In genomic region chr1:192860478-192861185, GRCh38 we compare ENCODE assay signal across 25 cellular contexts. TPM values are rescaled to one million over a fixed set of nuclear protein-coding genes. Genes with fewer than 3 reads are reported as not detected.
DNase-seq lines count a peak whose midpoint lies in the region; ATAC-seq and TF ChIP-seq lines count a peak whose summit lies in the region.
"Had no signal": no experiment of that assay in that cellular context is flagged by ENCODE, and none has a peak within 500 bp of the region (broad histone marks: within the 10 kb centered on the region; RNA-seq: fewer than 3 reads in every experiment).

No MANE protein-coding gene starts in this region.

- POLR2A ChIA-PET in WTC11 (lab: Charles Lee): no interaction called here

- ATAC-seq in WTC11 (peak; percentile 67), left colon (peak; percentile 39), GM19467 (IDR thresholded peaks at IDR 0.05; ENCODE audit: unreplicated experiment) (no peak)
- ATAC-seq: activated T-cell treated with anti-CD3 and anti-CD28 coated beads, Interleukin-2, amount 50 U/mL, for 4 hours; naive thymus-derived CD8-positive, alpha-beta T cell; SK-N-SH treated with all-trans-retinoic acid at 6 μM for 48 hours; stimulated activated naive CD8-positive, alpha-beta T cell treated with anti-CD3 and anti-CD28 coated beads, Interleukin-15, amount 100 ng/mL, for 72 hours had no signal

- intact Hi-C loops in left colon (cut with DNase I, micrococcal nuclease): no loop called here

- H3K4me3 Mint-ChIP-seq in WTC11: no peak overlapping the region
- H3K4me3 Mint-ChIP-seq: activated T-cell treated with anti-CD3 and anti-CD28 coated beads, Interleukin-2, amount 50 U/mL, for 4 hours; brain; CD4-positive, alpha-beta memory T cell; naive thymus-derived CD8-positive, alpha-beta T cell; stimulated activated naive CD8-positive, alpha-beta T cell treated with anti-CD3 and anti-CD28 coated beads, Interleukin-15, amount 100 ng/mL, for 72 hours had no signal

- no peaks in the 10 kb centered on the region for H3K27me3 ChIP-seq in H7 (ENCODE audit: control insufficient read depth, insufficient read depth, low read length)
- H3K27me3 ChIP-seq: uterus had no signal

- CTCF ChIA-PET in WTC11 (lab: Charles Lee): no interaction called here

- H3K9me3 Mint-ChIP-seq in WTC11: no peaks in the 10 kb centered on the region
- H3K9me3 Mint-ChIP-seq: activated T-cell treated with anti-CD3 and anti-CD28 coated beads, Interleukin-2, amount 50 U/mL, for 4 hours; CD4-positive, alpha-beta memory T cell; naive thymus-derived CD8-positive, alpha-beta T cell; stimulated activated naive CD8-positive, alpha-beta T cell treated with anti-CD3 and anti-CD28 coated beads, Interleukin-15, amount 100 ng/mL, for 72 hours had no signal

- no peak for TF ChIP-seq CTCF in WTC11 (IDR thresholded peaks at IDR 0.05)

- no peak overlapping the region for H3K4me3 ChIP-seq in H7 (ENCODE audit: insufficient read depth, low read depth, low read length)
- H3K4me3 ChIP-seq: GM23248, uterus had no signal

- peak; percentile 29 for DNase-seq in NCI-H146 (lab: John Stamatoyannopoulos, UW)
- DNase-seq in NCI-H146 treated with DMSO at 0.1 percent for 48 hours (lab: John Stamatoyannopoulos, UW; ENCODE audit: unreplicated experiment): no peak
- peak; percentile 11 for DNase-seq in H7
- no peak for DNase-seq in WTC11 (ENCODE audit: low spot score)
- no peak for DNase-seq in left colon
- no peak for DNase-seq in GM19238 (ENCODE audit: insufficient read length, low spot score)
- no peak for DNase-seq in stimulated activated CD4-positive, alpha-beta T cell treated with anti-CD3 and anti-CD28 coated beads, Interleukin-2, amount 100 ng/mL, for 48 hours
- DNase-seq: activated naive CD4-positive, alpha-beta T cell treated with Interleukin-2 at 50 U/mL for 16 hours; activated T-cell treated with anti-CD3 and anti-CD28 coated beads, Interleukin-2, amount 50 U/mL, for 4 hours; AML-193; CD4-positive, alpha-beta memory T cell; GM23248; islet precursor cell; Karpas-422; MV-4-11; naive thymus-derived CD8-positive, alpha-beta T cell; NCI-H1694; NCI-H2171 treated with DMSO at 0.1 percent for 48 hours; NCI-H526; stimulated activated CD8-positive, alpha-beta memory T cell treated with anti-CD3 and anti-CD28 coated beads, Interleukin-4, amount 100 ng/mL, for 48 hours; stimulated activated naive CD8-positive, alpha-beta T cell treated with anti-CD3 and anti-CD28 coated beads, Interleukin-15, amount 100 ng/mL, for 72 hours; uterus had no signal

- H3K36me3 Mint-ChIP-seq in WTC11: peaks cover 3% of the 10 kb centered on the region; the same call in 1 of the 2 replicates
- H3K36me3 Mint-ChIP-seq: brain; CD4-positive, alpha-beta memory T cell; naive thymus-derived CD8-positive, alpha-beta T cell had no signal

- no peaks in the 10 kb centered on the region for H3K27me3 Mint-ChIP-seq in WTC11 (ENCODE audit: low read depth)
- H3K27me3 Mint-ChIP-seq: brain; CD4-positive, alpha-beta memory T cell; naive thymus-derived CD8-positive, alpha-beta T cell; stimulated activated naive CD8-positive, alpha-beta T cell treated with anti-CD3 and anti-CD28 coated beads, Interleukin-15, amount 100 ng/mL, for 72 hours had no signal

- no peaks in the 10 kb centered on the region for H3K36me3 ChIP-seq in H7 (replicated peaks; ENCODE audit: control insufficient read depth, insufficient read depth, low read length)
- H3K36me3 ChIP-seq: uterus had no signal

- H3K4me1 Mint-ChIP-seq in WTC11: peaks cover 8% of the 10 kb centered on the region
- H3K4me1 Mint-ChIP-seq: brain; CD4-positive, alpha-beta memory T cell; naive thymus-derived CD8-positive, alpha-beta T cell; stimulated activated naive CD8-positive, alpha-beta T cell treated with anti-CD3 and anti-CD28 coated beads, Interleukin-15, amount 100 ng/mL, for 72 hours had no signal

- H3K27ac Mint-ChIP-seq in WTC11: no peak overlapping the region
- H3K27ac Mint-ChIP-seq: brain; CD4-positive, alpha-beta memory T cell; naive thymus-derived CD8-positive, alpha-beta T cell; stimulated activated naive CD8-positive, alpha-beta T cell treated with anti-CD3 and anti-CD28 coated beads, Interleukin-15, amount 100 ng/mL, for 72 hours had no signal

TF ChIP-seq in WTC11, 78 proteins besides CTCF, POLR2A, EP300 and RAD21:
- no peak for TF ChIP-seq CDX4 (CRISPR knock-in tag; IDR thresholded peaks at IDR 0.05; ENCODE audit: borderline replicate concordance)
- TF ChIP-seq ZNF396 (CRISPR knock-in tag; IDR thresholded peaks at IDR 0.05; ENCODE audit: borderline replicate concordance): no peak
- TF ChIP-seq ESRRA (CRISPR knock-in tag; IDR thresholded peaks at IDR 0.05; ENCODE audit: borderline replicate concordance): no peak
- TF ChIP-seq NR3C1 (CRISPR knock-in tag; conservative IDR thresholded peaks at IDR 0.05; ENCODE audit: low read depth): no peak
- TF ChIP-seq GTF2I (CRISPR knock-in tag; conservative IDR thresholded peaks at IDR 0.05): no peak
- TF ChIP-seq NFE2L1 (CRISPR knock-in tag; IDR thresholded peaks at IDR 0.05): no peak
- TF ChIP-seq ZBTB43 (CRISPR knock-in tag; IDR thresholded peaks at IDR 0.05): no peak
- TF ChIP-seq CBFB (CRISPR knock-in tag; IDR thresholded peaks at IDR 0.05; ENCODE audit: low read depth): no peak
- TF ChIP-seq, protein P1, sequence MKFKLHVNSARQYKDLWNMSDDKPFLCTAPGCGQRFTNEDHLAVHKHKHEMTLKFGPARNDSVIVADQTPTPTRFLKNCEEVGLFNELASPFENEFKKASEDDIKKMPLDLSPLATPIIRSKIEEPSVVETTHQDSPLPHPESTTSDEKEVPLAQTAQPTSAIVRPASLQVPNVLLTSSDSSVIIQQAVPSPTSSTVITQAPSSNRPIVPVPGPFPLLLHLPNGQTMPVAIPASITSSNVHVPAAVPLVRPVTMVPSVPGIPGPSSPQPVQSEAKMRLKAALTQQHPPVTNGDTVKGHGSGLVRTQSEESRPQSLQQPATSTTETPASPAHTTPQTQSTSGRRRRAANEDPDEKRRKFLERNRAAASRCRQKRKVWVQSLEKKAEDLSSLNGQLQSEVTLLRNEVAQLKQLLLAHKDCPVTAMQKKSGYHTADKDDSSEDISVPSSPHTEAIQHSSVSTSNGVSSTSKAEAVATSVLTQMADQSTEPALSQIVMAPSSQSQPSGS (CRISPR knock-in tag; IDR thresholded peaks at IDR 0.05; ENCODE audit: borderline replicate concordance, low read depth): no peak
- no peak for TF ChIP-seq ZNF121 (CRISPR knock-in tag; IDR thresholded peaks at IDR 0.05)
- TF ChIP-seq RELA (CRISPR knock-in tag; IDR thresholded peaks at IDR 0.05; ENCODE audit: borderline replicate concordance): no peak
- no peak for TF ChIP-seq ZNF219 (CRISPR knock-in tag; IDR thresholded peaks at IDR 0.05; ENCODE audit: borderline replicate concordance)
- no peak for TF ChIP-seq FOXP1 (CRISPR knock-in tag; IDR thresholded peaks at IDR 0.05; ENCODE audit: borderline replicate concordance)
- no peak for TF ChIP-seq RORB (CRISPR knock-in tag; IDR thresholded peaks at IDR 0.05)
- no peak for TF ChIP-seq HMGXB4 (CRISPR knock-in tag; IDR thresholded peaks at IDR 0.05)
- no peak for TF ChIP-seq KAT7 (CRISPR knock-in tag; IDR thresholded peaks at IDR 0.05; ENCODE audit: borderline replicate concordance)
- no peak for TF ChIP-seq NR1H2 (CRISPR knock-in tag; IDR thresholded peaks at IDR 0.05)
- no peak for TF ChIP-seq FOXP4 (CRISPR knock-in tag; IDR thresholded peaks at IDR 0.05)
TF ChIP-seq in WTC11: peak in this region for 0.

RNA-seq across cellular contexts. Expression of gene RGS2, which starts 51.8 kb away (rescaled TPM):
- total RNA-seq in H7 (2014; rRNA removed; shearing (Covaris generic)): 23.3 and 36.4 TPM in 2 replicates
- total RNA-seq in WTC11 (2021) (13.1 to 19.1 TPM (median 18.7 TPM) in 3 replicates), left colon (10 to 100 TPM; 16.0 to 41.5 TPM)

Comparison
In these comparisons a context has a peak if more than half of its experiments do, and no peak if none do; other contexts are left out.
1. DNase-seq: peak in NCI-H146 (single experiment) and H7 (single experiment); none in NCI-H146 treated with DMSO at 0.1 percent for 48 hours (single experiment), WTC11 (single experiment), left colon (0 of 2), GM19238 (single experiment) and stimulated activated CD4-positive, alpha-beta T cell treated with anti-CD3 and anti-CD28 coated beads, Interleukin-2, amount 100 ng/mL, for 48 hours (0 of 2).